In genomic region chr4:108049406-108049805, GRCh38 we compare ENCODE assay signal across 16 cellular contexts. TPM values are rescaled to one million over a fixed set of nuclear protein-coding genes. Genes with fewer than 3 reads are reported as not detected.
DNase-seq lines count a peak whose midpoint lies in the region; ATAC-seq and TF ChIP-seq lines count a peak whose summit lies in the region.
"Had no signal": no experiment of that assay in that cellular context is flagged by ENCODE, and none has a peak within 500 bp of the region (broad histone marks: within the 10 kb centered on the region; RNA-seq: fewer than 3 reads in every experiment).

No MANE protein-coding gene starts in this region.

- H3K27ac Mint-ChIP-seq in activated T-cell treated with anti-CD3 and anti-CD28 coated beads, Interleukin-2, amount 50 U/mL, for 24 hours = peak overlapping the region; percentile 99

- H3K4me3 Mint-ChIP-seq in activated T-cell treated with anti-CD3 and anti-CD28 coated beads, Interleukin-2, amount 50 U/mL, for 24 hours = peak overlapping the region; percentile 81

- peak overlapping the region; percentile 29 for H3K4me3 ChIP-seq in fibroblast of the aortic adventitia (ENCODE audit: low read depth, low read length)
- H3K4me3 ChIP-seq: lung, tibial nerve had no signal

- DNase-seq in stimulated activated CD4-positive, alpha-beta T cell treated with anti-CD3 and anti-CD28 coated beads, Interleukin-15, amount 100 ng/mL, for 24 hours = peak; percentile 49
- no peak for DNase-seq in stimulated activated CD4-positive, alpha-beta T cell treated with anti-CD3 and anti-CD28 coated beads, Interleukin-12 subunit alpha, Interleukin-12 subunit beta, amount 100 ng/mL, for 4 hours
- peak; percentile 64 for DNase-seq in activated T-cell treated with anti-CD3 and anti-CD28 coated beads, Interleukin-2, amount 50 U/mL, for 24 hours
- DNase-seq in fibroblast of the aortic adventitia (ENCODE audit: low read depth) (no peak), occipital lobe (lab: John Stamatoyannopoulos, UW) (no peak), GOT3 (lab: John Stamatoyannopoulos, UW) (no peak), Kasumi-1 (lab: John Stamatoyannopoulos, UW) (no peak)
- DNase-seq: aorta, cortex of kidney, DMS53, NCI-H1105 treated with DMSO at 0.1 percent for 48 hours, NCI-H2227 treated with DMSO at 0.1 percent for 48 hours, SW 1271 had no signal

- H3K9me3 Mint-ChIP-seq in activated T-cell treated with anti-CD3 and anti-CD28 coated beads, Interleukin-2, amount 50 U/mL, for 24 hours = no peaks in the 10 kb centered on the region

- TF ChIP-seq CTCF in fibroblast of the aortic adventitia (IDR thresholded peaks at IDR 0.05; ENCODE audit: insufficient read depth, low read length) = no peak

- no peak for ATAC-seq in HG02981 (IDR thresholded peaks at IDR 0.05; ENCODE audit: unreplicated experiment)

- H3K36me3 Mint-ChIP-seq in activated T-cell treated with anti-CD3 and anti-CD28 coated beads, Interleukin-2, amount 50 U/mL, for 24 hours (ENCODE audit: low read depth) = peaks cover 85% of the 10 kb centered on the region

- H3K27me3 Mint-ChIP-seq in activated T-cell treated with anti-CD3 and anti-CD28 coated beads, Interleukin-2, amount 50 U/mL, for 24 hours = no peaks in the 10 kb centered on the region

- H3K4me1 Mint-ChIP-seq in activated T-cell treated with anti-CD3 and anti-CD28 coated beads, Interleukin-2, amount 50 U/mL, for 24 hours (ENCODE audit: low read depth) = peaks cover 90% of the 10 kb centered on the region

RNA-seq across cellular contexts. Expression of gene HADH, which starts 59.7 kb away (rescaled TPM):
- total RNA-seq in fibroblast of the aortic adventitia (ENCODE audit: low replicate concordance) = 4.3 and 14.1 TPM in 2 replicates
- 10.1 TPM for total RNA-seq in occipital lobe

Comparison
In these comparisons a context has a peak if more than half of its experiments do, and no peak if none do; other contexts are left out.
1. DNase-seq: peak in stimulated activated CD4-positive, alpha-beta T cell treated with anti-CD3 and anti-CD28 coated beads, Interleukin-15, amount 100 ng/mL, for 24 hours (single experiment) and activated T-cell treated with anti-CD3 and anti-CD28 coated beads, Interleukin-2, amount 50 U/mL, for 24 hours (single experiment); none in stimulated activated CD4-positive, alpha-beta T cell treated with anti-CD3 and anti-CD28 coated beads, Interleukin-12 subunit alpha, Interleukin-12 subunit beta, amount 100 ng/mL, for 4 hours (single experiment), fibroblast of the aortic adventitia (single experiment), occipital lobe (single experiment), GOT3 (single experiment) and Kasumi-1 (0 of 2).